17 cellular contexts compared by ENCODE assay signal in genomic region chr9:131743501-131743900, GRCh38. TPM values are rescaled to one million over a fixed set of nuclear protein-coding genes. Genes with fewer than 3 reads are reported as not detected.
A peak's percentile ranks its signal among the peaks of the same experiment; 100 is the strongest.
DNase-seq lines count a peak whose midpoint lies in the region; ATAC-seq and TF ChIP-seq lines count a peak whose summit lies in the region.
"Had no signal": no experiment of that assay in that cellular context is flagged by ENCODE, and none has a peak within 500 bp of the region (broad histone marks: within the 10 kb centered on the region; RNA-seq: fewer than 3 reads in every experiment).

No MANE protein-coding gene starts in this region.

- CTCF ChIA-PET in Caco-2 (lab: Charles Lee) (interaction anchor here (1.2 kb wide), 1 partner anchor 152 kb away, joined by 4 read pairs; no protein-coding TSS in a partner anchor), activated B cell treated with CpG ODN at 0.5 μM for 24 hours (lab: Charles Lee) (interaction anchor here (0.6 to 5.7 kb wide), 10 partner anchors 15 to 840 kb away, joined by 3 to 42 read pairs (median 4); no protein-coding TSS in a partner anchor)

- DNase-seq in T-helper 2 cell treated with Interferon-gamma antibody and Interleukin-4, amounts not matched to agents 5 μg/mL and 100 μg/mL, for 36 hours (ENCODE audit: low spot score), result no peak
- DNase-seq in T-helper 2 cell (no peak), Caco-2 (no peak), activated B cell treated with CpG ODN at 0.5 μM for 24 hours (no peak), lower lobe of right lung (peak; percentile 3), left lung (no peak), kidney glomerular epithelial cell (lab: John Stamatoyannopoulos, UW) (no peak)
- DNase-seq: 8988T, EL, NCI-H1417 treated with DMSO at 0.1 percent for 48 hours, NCI-H2171 treated with DMSO at 0.1 percent for 48 hours, NCI-H82 had no signal

- H3K27ac Mint-ChIP-seq in T-helper 2 cell treated with Interferon-gamma antibody and Interleukin-4, amounts not matched to agents 5 μg/mL and 100 μg/mL, for 36 hours, result peak overlapping the region; percentile 83
- H3K27ac Mint-ChIP-seq in Caco-2 (ENCODE audit: unreplicated experiment) (peak overlapping the region; percentile 61), activated B cell treated with CpG ODN at 0.5 μM for 24 hours (peak overlapping the region; percentile 86)
- H3K27ac Mint-ChIP-seq: WTC11 had no signal

- no peak overlapping the region for H3K4me3 ChIP-seq in Caco-2 (ENCODE audit: low read depth, low read length)
- no peak overlapping the region for H3K4me3 ChIP-seq in lower lobe of right lung
- no peak overlapping the region for H3K4me3 ChIP-seq in left lung

- H3K4me3 Mint-ChIP-seq in T-helper 2 cell treated with Interferon-gamma antibody and Interleukin-4, amounts not matched to agents 5 μg/mL and 100 μg/mL, for 36 hours, result peak overlapping the region; percentile 57
- H3K4me3 Mint-ChIP-seq in Caco-2 (ENCODE audit: unreplicated experiment) (no peak overlapping the region), activated B cell treated with CpG ODN at 0.5 μM for 24 hours (no peak overlapping the region)
- H3K4me3 Mint-ChIP-seq: stimulated activated naive CD8-positive, alpha-beta T cell treated with anti-CD3 and anti-CD28 coated beads, Interleukin-15, Interleukin-2, amounts not matched to agents 100 ng/mL and 50 ng/mL, for 24 hours; WTC11 had no signal

- H3K4me1 ChIP-seq in Caco-2 (peaks cover 12% of the 10 kb centered on the region; the same call in 1 of the 2 replicates), lower lobe of right lung (peaks cover 14% of the 10 kb centered on the region), left lung (peaks cover 0 to 20% of the 10 kb centered on the region in 2 donors)

- peaks cover 37% of the 10 kb centered on the region for H3K4me1 Mint-ChIP-seq in T-helper 2 cell treated with Interferon-gamma antibody and Interleukin-4, amounts not matched to agents 5 μg/mL and 100 μg/mL, for 36 hours (ENCODE audit: low read depth)
- no peaks in the 10 kb centered on the region for H3K4me1 Mint-ChIP-seq in Caco-2 (ENCODE audit: low read depth, unreplicated experiment)
- peaks cover 37% of the 10 kb centered on the region for H3K4me1 Mint-ChIP-seq in activated B cell treated with CpG ODN at 0.5 μM for 24 hours

- H3K36me3 ChIP-seq in Caco-2 (ENCODE audit: control insufficient read depth, insufficient read depth, low read length), result no peaks in the 10 kb centered on the region; the same call in 1 of the 2 replicates
- H3K36me3 ChIP-seq in lower lobe of right lung, result no peaks in the 10 kb centered on the region
- H3K36me3 ChIP-seq in left lung, result no peaks in the 10 kb centered on the region

- POLR2A ChIA-PET in Caco-2 (lab: Charles Lee) (no interaction called here), activated B cell treated with CpG ODN at 0.5 μM for 24 hours (lab: Charles Lee) (interaction anchor here (0.5 to 20.5 kb wide), 14 partner anchors 12 to 183 kb away, joined by 3 to 567 read pairs (median 3); no protein-coding TSS in a partner anchor)

- TF ChIP-seq CTCF in Caco-2 (IDR thresholded peaks at IDR 0.05; ENCODE audit: insufficient read depth in 1 of 2, low read depth in 1 of 2, low read length in 1 of 2, severe bottlenecking in 1 of 2, unreplicated experiment in 1 of 2), result no peak
- no peak for TF ChIP-seq CTCF in activated B cell treated with CpG ODN at 0.5 μM for 24 hours (IDR thresholded peaks at IDR 0.05)
- TF ChIP-seq CTCF in lower lobe of right lung (IDR thresholded peaks at IDR 0.05), result no peak
- TF ChIP-seq CTCF in left lung (IDR thresholded peaks at IDR 0.05), result no peak

- H3K9me3 ChIP-seq in Caco-2 (no peaks in the 10 kb centered on the region; the same call in 1 of the 2 replicates), lower lobe of right lung (no peaks in the 10 kb centered on the region), left lung (no peaks in the 10 kb centered on the region)

- no peak overlapping the region for H3K27ac ChIP-seq in lower lobe of right lung
- H3K27ac ChIP-seq in left lung, result no peak overlapping the region
- H3K27ac ChIP-seq: RWPE1 had no signal

- intact Hi-C loops in Caco-2 (cut with micrococcal nuclease; ENCODE audit: unreplicated experiment) (loop anchor here (10.0 kb wide), 1 partner anchor 389 kb away; no protein-coding TSS in a partner anchor), activated B cell treated with CpG ODN at 0.5 μM for 24 hours (cut with micrococcal nuclease) (no loop called here), lower lobe of right lung (cut with DNase I) (loop anchor here (5.0 kb wide), 1 partner anchor 151 kb away; no protein-coding TSS in a partner anchor), left lung (cut with DNase I) (loop anchor here (10.0 kb wide), 2 partner anchors 149 to 249 kb away; no protein-coding TSS in a partner anchor)

- no peaks in the 10 kb centered on the region for H3K9me3 Mint-ChIP-seq in T-helper 2 cell treated with Interferon-gamma antibody and Interleukin-4, amounts not matched to agents 5 μg/mL and 100 μg/mL, for 36 hours
- H3K9me3 Mint-ChIP-seq in Caco-2 (ENCODE audit: unreplicated experiment) (no peaks in the 10 kb centered on the region), activated B cell treated with CpG ODN at 0.5 μM for 24 hours (no peaks in the 10 kb centered on the region)
- H3K9me3 Mint-ChIP-seq: nephron; stimulated activated naive CD8-positive, alpha-beta T cell treated with anti-CD3 and anti-CD28 coated beads, Interleukin-15, Interleukin-2, amounts not matched to agents 100 ng/mL and 50 ng/mL, for 24 hours had no signal

- no TSS peak for BruUV-seq in Caco-2 (replicated peaks; lab: Mats Ljungman, UMichigan)

- H3K27me3 Mint-ChIP-seq in T-helper 2 cell treated with Interferon-gamma antibody and Interleukin-4, amounts not matched to agents 5 μg/mL and 100 μg/mL, for 36 hours (ENCODE audit: low read depth), result no peaks in the 10 kb centered on the region
- H3K27me3 Mint-ChIP-seq in Caco-2 (ENCODE audit: insufficient read depth, unreplicated experiment) (no peaks in the 10 kb centered on the region), activated B cell treated with CpG ODN at 0.5 μM for 24 hours (no peaks in the 10 kb centered on the region)
- H3K27me3 Mint-ChIP-seq: stimulated activated naive CD8-positive, alpha-beta T cell treated with anti-CD3 and anti-CD28 coated beads, Interleukin-15, Interleukin-2, amounts not matched to agents 100 ng/mL and 50 ng/mL, for 24 hours had no signal

- H3K36me3 Mint-ChIP-seq in T-helper 2 cell treated with Interferon-gamma antibody and Interleukin-4, amounts not matched to agents 5 μg/mL and 100 μg/mL, for 36 hours (ENCODE audit: low read depth), result peaks cover 5% of the 10 kb centered on the region
- H3K36me3 Mint-ChIP-seq in Caco-2 (ENCODE audit: insufficient read depth, unreplicated experiment) (peaks cover 3% of the 10 kb centered on the region), activated B cell treated with CpG ODN at 0.5 μM for 24 hours (ENCODE audit: low read depth) (peaks cover 8% of the 10 kb centered on the region)
- H3K36me3 Mint-ChIP-seq: WTC11 had no signal

- ATAC-seq in activated B cell treated with CpG ODN at 0.5 μM for 24 hours (ENCODE audit: low read depth) (no peak), lower lobe of right lung (no peak), left lung (no peak), HG03342 (IDR thresholded peaks at IDR 0.05; ENCODE audit: unreplicated experiment) (no peak)
- ATAC-seq: WTC11 had no signal

- H3K27me3 ChIP-seq in Caco-2 (replicated peaks; ENCODE audit: control insufficient read depth, insufficient read depth, low read length), result no peaks in the 10 kb centered on the region
- no peaks in the 10 kb centered on the region for H3K27me3 ChIP-seq in lower lobe of right lung (ENCODE audit: low read depth)
- H3K27me3 ChIP-seq in left lung, result no peaks in the 10 kb centered on the region

RNA-seq across cellular contexts. Expression of gene RAPGEF1, which starts 3.6 kb away (rescaled TPM):
- total RNA-seq in Caco-2 (2022) (71.5 and 75.4 TPM in 2 replicates), activated B cell treated with CpG ODN at 0.5 μM for 24 hours (278 and 318 TPM in 2 replicates), lower lobe of right lung (146 TPM), left lung (100 to 1,000 TPM in 1 of 2 donors, 10 to 100 TPM in 1; 73.7 to 112 TPM)
